In genomic region chr10:3233486-3233990, GRCh38 we compare ENCODE assay signal across 29 cellular contexts.
"Had no signal": no experiment of that assay in that cellular context is flagged by ENCODE, and none has a peak within 500 bp of the region (broad histone marks: within the 10 kb centered on the region; RNA-seq: fewer than 3 reads in every experiment).

No MANE protein-coding gene starts in this region.

- H3K27me3 ChIP-seq: gastroesophageal sphincter, heart left ventricle, hepatocyte, left lung, right atrium auricular region, thyroid gland had no signal

- H2AFZ ChIP-seq: hepatocyte, neural progenitor cell had no signal

- H3K36me3 ChIP-seq: gastroesophageal sphincter, heart left ventricle, left lung, neural progenitor cell, prostate gland, right atrium auricular region, stomach, thyroid gland had no signal

- H3K4me2 ChIP-seq: hepatocyte, neural progenitor cell, smooth muscle cell had no signal

- ATAC-seq: esophagus mucosa; gastroesophageal sphincter; heart left ventricle; left cardiac atrium; left lung; mucosa of descending colon; naive thymus-derived CD4-positive, alpha-beta T cell; sciatic nerve had no signal

- H3K27ac Mint-ChIP-seq: mesothelial cell of epicardium; naive thymus-derived CD4-positive, alpha-beta T cell; nephron; neural progenitor cell; type B pancreatic cell had no signal

- H3K79me2 ChIP-seq: hepatocyte had no signal

- H3K4me1 Mint-ChIP-seq: mesothelial cell of epicardium, nephron had no signal

- H3K27ac ChIP-seq: dorsolateral prefrontal cortex, epithelial cell of prostate, gastroesophageal sphincter, heart left ventricle, hepatocyte, left lung, neural progenitor cell, prostate gland, right atrium auricular region, stomach, thyroid gland had no signal

- H3K9me3 Mint-ChIP-seq: naive thymus-derived CD4-positive, alpha-beta T cell; type B pancreatic cell had no signal

- DNase-seq: cortex of kidney; dorsolateral prefrontal cortex; effector CD4-positive, alpha-beta T cell; foreskin fibroblast; heart left ventricle; left cardiac atrium; left lung; mesenchymal stem cell; mucosa of descending colon; naive thymus-derived CD4-positive, alpha-beta T cell; stimulated activated CD4-positive, alpha-beta T cell treated with anti-CD3 and anti-CD28 coated beads, Interleukin-12 subunit alpha, Interleukin-12 subunit beta, amount 100 ng/mL, for 4 hours; stimulated activated CD4-positive, alpha-beta T cell treated with anti-CD3 and anti-CD28 coated beads, Interleukin-1b, Interleukin-23, amount 100 ng/mL, for 48 hours; stimulated activated CD4-positive, alpha-beta T cell treated with anti-CD3 and anti-CD28 coated beads, Interleukin-4, amount 100 ng/mL, for 1 hour; stimulated activated CD8-positive, alpha-beta memory T cell treated with anti-CD3 and anti-CD28 coated beads, Interleukin-4, amount 100 ng/mL, for 48 hours; stimulated activated naive CD4-positive, alpha-beta T cell treated with Interleukin-2 at 50 U/mL for 16 hours; stomach; thyroid gland had no signal

- H3K9ac ChIP-seq: neural progenitor cell had no signal

- H3K4me1 ChIP-seq: gastroesophageal sphincter, left lung, neural progenitor cell, prostate gland, right atrium auricular region, stomach, thyroid gland had no signal

- H3K36me3 Mint-ChIP-seq: mesothelial cell of epicardium; naive thymus-derived CD4-positive, alpha-beta T cell; neural progenitor cell; type B pancreatic cell had no signal

- H3K4me3 ChIP-seq: dorsolateral prefrontal cortex, gastroesophageal sphincter, heart left ventricle, hepatocyte, left lung, mucosa of descending colon, neural progenitor cell, prostate gland, right atrium auricular region, smooth muscle cell, stomach, thyroid gland had no signal

- H3K4me3 Mint-ChIP-seq: mesothelial cell of epicardium; naive thymus-derived CD4-positive, alpha-beta T cell; nephron; neural progenitor cell; type B pancreatic cell had no signal

- H3K9me3 ChIP-seq: gastroesophageal sphincter, heart left ventricle, left lung, mucosa of descending colon, prostate gland, right atrium auricular region, stomach, thyroid gland had no signal
